ENCODE assay signal across 21 cellular contexts in genomic region chr16:64321066-64321465, GRCh38.
DNase-seq lines count a peak whose midpoint lies in the region; FAIRE-seq and TF ChIP-seq lines count a peak whose summit lies in the region.
"Had no signal": no experiment of that assay in that cellular context is flagged by ENCODE, and none has a peak within 500 bp of the region (broad histone marks: within the 10 kb centered on the region; RNA-seq: fewer than 3 reads in every experiment).

No MANE protein-coding gene starts in this region.

- H3K4me1 ChIP-seq in DOHH2 (ENCODE audit: control insufficient read depth, low read length) (peaks cover 72% of the 10 kb centered on the region), OCI-LY7 (ENCODE audit: insufficient read depth, low read length, poor library complexity, severe bottlenecking) (peaks cover 88% of the 10 kb centered on the region), small intestine (ENCODE audit: control insufficient read depth in 2 of 2, insufficient read depth in 1 of 2, low read depth in 1 of 2, low read length in 1 of 2) (no peaks in the 10 kb centered on the region)
- H3K4me1 ChIP-seq: A549, Caco-2 had no signal

- no peaks in the 10 kb centered on the region for H3K27me3 ChIP-seq in DOHH2 (ENCODE audit: control insufficient read depth, low read length)
- no peaks in the 10 kb centered on the region for H3K27me3 ChIP-seq in small intestine (ENCODE audit: control insufficient read depth in 2 of 2, insufficient read depth in 2 of 2, low read length in 2 of 2)
- H3K27me3 ChIP-seq: BLaER1 treated with 17β-estradiol and CSF1 and Interleukin-3, amounts not matched to agents 10 nM and 100 nM had no signal

- POLR2A ChIA-PET in OCI-LY7 (lab: Charles Lee) = interaction anchor here (0.6 to 2.9 kb wide), 5 partner anchors 9 to 249 kb away, joined by 3 to 22 read pairs (median 5); no protein-coding TSS in a partner anchor

- CTCF ChIA-PET in OCI-LY7 (lab: Charles Lee; ENCODE audit: unreplicated experiment) = no interaction called here

- peaks cover 59% of the 10 kb centered on the region for H3K9me3 ChIP-seq in DOHH2 (ENCODE audit: control insufficient read depth, insufficient read depth, low read length)
- H3K9me3 ChIP-seq in OCI-LY7 (ENCODE audit: low read length) = peaks cover 49% of the 10 kb centered on the region
- H3K9me3 ChIP-seq in small intestine (ENCODE audit: control insufficient read depth, low read depth) = no peaks in the 10 kb centered on the region
- H3K9me3 ChIP-seq: A549; BLaER1 treated with 17β-estradiol and CSF1 and Interleukin-3, amounts not matched to agents 10 nM and 100 nM; Caco-2 had no signal

- peaks cover 27% of the 10 kb centered on the region for H3F3A ChIP-seq in DOHH2 (ENCODE audit: control insufficient read depth, insufficient read depth)

- 69 to 89% (median 83%) methylated on average over 1 of the region's 1 CpG for WGBS in small intestine, 3 donors

- DNase-seq in NAMALWA (ENCODE audit: low spot score) = peak; percentile 25
- peak; percentile 54 for DNase-seq in OCI-LY7 (ENCODE audit: low spot score)
- no peak for DNase-seq in SIG-M5 (lab: John Stamatoyannopoulos, UW)
- DNase-seq in small intestine = no peak
- DNase-seq: AML-193; Caco-2; Calu3; CD4-positive, alpha-beta T cell; CD8-positive, alpha-beta T cell; DMS79 treated with DMSO at 0.1 percent for 48 hours; EL; GDM1 had no signal

- no peak for FAIRE-seq in small intestine (lab: Jason Lieb, UNC)
- FAIRE-seq: A549, D721Med, GM12878, GM12892, GM18507 had no signal

- intact Hi-C loops in OCI-LY7 (cut with micrococcal nuclease; ENCODE audit: unreplicated experiment) = loop anchor here (1.0 to 5.0 kb wide), 3 partner anchors 136 to 232 kb away; no protein-coding TSS in a partner anchor

- TF ChIP-seq CTCF in DOHH2 (IDR thresholded peaks at IDR 0.05; ENCODE audit: low read depth, low read length, poor library complexity, severe bottlenecking) (no peak), OCI-LY7 (conservative IDR thresholded peaks at IDR 0.05; ENCODE audit: low read length) (no peak)

- H3K9me2 ChIP-seq in DOHH2 (replicated peaks; ENCODE audit: control insufficient read depth, low read length) = no peaks in the 10 kb centered on the region
- no peaks in the 10 kb centered on the region for H3K9me2 ChIP-seq in OCI-LY7 (ENCODE audit: insufficient read depth, low read length)

- H3K79me2 ChIP-seq in DOHH2 (ENCODE audit: control insufficient read depth, low read length) = no peaks in the 10 kb centered on the region
- H3K79me2 ChIP-seq in OCI-LY7 (ENCODE audit: insufficient read depth, low read depth, low read length) = peaks cover 3% of the 10 kb centered on the region; the same call in 1 of the 2 replicates

- peak overlapping the region; percentile 92 for H2AFZ ChIP-seq in OCI-LY7 (ENCODE audit: low read length)

- no peaks in the 10 kb centered on the region for H4K20me1 ChIP-seq in DOHH2 (ENCODE audit: control insufficient read depth, insufficient read depth, low read depth, low read length)
- no peaks in the 10 kb centered on the region for H4K20me1 ChIP-seq in OCI-LY7 (ENCODE audit: insufficient read depth, low read length)
- H4K20me1 ChIP-seq: BLaER1 treated with 17β-estradiol and CSF1 and Interleukin-3, amounts not matched to agents 10 nM and 100 nM had no signal

- H3K36me3 ChIP-seq in DOHH2 (ENCODE audit: control insufficient read depth, low read length) (peaks cover 80% of the 10 kb centered on the region), OCI-LY7 (ENCODE audit: insufficient read depth, low read length) (peaks cover 64% of the 10 kb centered on the region), small intestine (ENCODE audit: control insufficient read depth in 2 of 2, insufficient read depth in 2 of 2, low read length in 2 of 2) (no peaks in the 10 kb centered on the region)
- H3K36me3 ChIP-seq: BLaER1 treated with 17β-estradiol and CSF1 and Interleukin-3, amounts not matched to agents 10 nM and 100 nM had no signal

- H3K27ac ChIP-seq in DOHH2 (ENCODE audit: low read depth, low read length) = peak overlapping the region; percentile 93
- peak overlapping the region; percentile 100 for H3K27ac ChIP-seq in OCI-LY7 (ENCODE audit: low read depth, low read length, poor library complexity, severe bottlenecking)
- H3K27ac ChIP-seq in small intestine (ENCODE audit: low read depth in 1 of 2, low read length in 1 of 2) = no peak overlapping the region
- H3K27ac ChIP-seq: 22Rv1; A549; BLaER1 treated with 17β-estradiol and CSF1 and Interleukin-3, amounts not matched to agents 10 nM and 100 nM; C4-2B had no signal

- H3K4me3 ChIP-seq in DOHH2 (ENCODE audit: low read length) (peak overlapping the region; percentile 38), OCI-LY7 (ENCODE audit: low read depth, low read length, poor library complexity, severe bottlenecking) (peak overlapping the region; percentile 37), small intestine (ENCODE audit: low read depth in 1 of 2, low read length in 2 of 2) (no peak overlapping the region)
- H3K4me3 ChIP-seq: A549; BLaER1 treated with 17β-estradiol and CSF1 and Interleukin-3, amounts not matched to agents 10 nM and 100 nM; GM12878 had no signal

- no TSS peak for BruUV-seq in OCI-LY7 (replicated peaks; lab: Mats Ljungman, UMichigan)

- H3K4me2 ChIP-seq in DOHH2 (ENCODE audit: low read length) = peak overlapping the region; percentile 67
- peak overlapping the region; percentile 67 for H3K4me2 ChIP-seq in OCI-LY7 (ENCODE audit: low read length)
- H3K4me2 ChIP-seq: A549 had no signal

Comparison
In these comparisons a context has a peak if more than half of its experiments do, and no peak if none do; other contexts are left out.
1. H3K27ac ChIP-seq: peak in DOHH2 (single experiment) and OCI-LY7 (single experiment); none in small intestine (0 of 2).
2. H3K4me3 ChIP-seq: peak in DOHH2 (single experiment) and OCI-LY7 (single experiment); none in small intestine (0 of 2).
3. DNase-seq: peak in NAMALWA (single experiment) and OCI-LY7 (single experiment); none in SIG-M5 (single experiment) and small intestine (single experiment).